Comparison of ENCODE assay signal across 11 cellular contexts in genomic region chr14:68820119-68820518, GRCh38. TPM values are rescaled to one million over a fixed set of nuclear protein-coding genes. Genes with fewer than 3 reads are reported as not detected.
DNase-seq lines count a peak whose midpoint lies in the region; ATAC-seq, FAIRE-seq and TF ChIP-seq lines count a peak whose summit lies in the region.
"Had no signal": no experiment of that assay in that cellular context is flagged by ENCODE, and none has a peak within 500 bp of the region (broad histone marks: within the 10 kb centered on the region; RNA-seq: fewer than 3 reads in every experiment).

No MANE protein-coding gene starts in this region.

- H3K27me3 Mint-ChIP-seq in T-helper 1 cell treated with Interleukin-12 subunit alpha and Interleukin-12 subunit beta and Interleukin-4 antibody, amounts not matched to agents 30 μg/mL and 1 μg/mL, for 36 hours (ENCODE audit: low read depth) = no peaks in the 10 kb centered on the region
- H3K27me3 Mint-ChIP-seq in activated CD8-positive, alpha-beta T cell treated with anti-CD3 and anti-CD28 coated beads for 36 hours = no peaks in the 10 kb centered on the region
- H3K27me3 Mint-ChIP-seq in stimulated activated naive CD8-positive, alpha-beta T cell treated with anti-CD3 and anti-CD28 coated beads, Interleukin-15, amount 100 ng/mL, for 72 hours = no peaks in the 10 kb centered on the region

- ATAC-seq in activated CD8-positive, alpha-beta T cell treated with anti-CD3 and anti-CD28 coated beads for 36 hours = no peak
- ATAC-seq in left lobe of liver (peak; percentile 24), HG03469 (IDR thresholded peaks at IDR 0.05; ENCODE audit: unreplicated experiment) (no peak)
- no peak for ATAC-seq in stimulated activated naive CD8-positive, alpha-beta T cell treated with anti-CD3 and anti-CD28 coated beads, Interleukin-15, amount 100 ng/mL, for 72 hours

- FAIRE-seq in GM19239 (lab: Jason Lieb, UNC) = no peak
- FAIRE-seq: TTC549 had no signal

- CTCF ChIA-PET in activated CD8-positive, alpha-beta T cell treated with anti-CD3 and anti-CD28 coated beads for 36 hours (lab: Charles Lee) = interaction anchor here (1.2 to 10.5 kb wide), 7 partner anchors 9 to 571 kb away, joined by 3 to 268 read pairs (median 8); partner anchors contain the start of gene ZFP36L1

- no peak for TF ChIP-seq CTCF in activated CD8-positive, alpha-beta T cell treated with anti-CD3 and anti-CD28 coated beads for 36 hours (IDR thresholded peaks at IDR 0.05)

- intact Hi-C loops in activated CD8-positive, alpha-beta T cell treated with anti-CD3 and anti-CD28 coated beads for 36 hours (cut with micrococcal nuclease) = no loop called here

- H3K9me3 Mint-ChIP-seq in T-helper 1 cell treated with Interleukin-12 subunit alpha and Interleukin-12 subunit beta and Interleukin-4 antibody, amounts not matched to agents 30 μg/mL and 1 μg/mL, for 36 hours = no peaks in the 10 kb centered on the region
- no peaks in the 10 kb centered on the region for H3K9me3 Mint-ChIP-seq in activated CD8-positive, alpha-beta T cell treated with anti-CD3 and anti-CD28 coated beads for 36 hours
- no peaks in the 10 kb centered on the region for H3K9me3 Mint-ChIP-seq in stimulated activated naive CD8-positive, alpha-beta T cell treated with anti-CD3 and anti-CD28 coated beads, Interleukin-15, amount 100 ng/mL, for 72 hours

- POLR2A ChIA-PET in activated CD8-positive, alpha-beta T cell treated with anti-CD3 and anti-CD28 coated beads for 36 hours (lab: Charles Lee) = interaction anchor here (1.6 to 10.5 kb wide), 2 partner anchors 18 to 31 kb away, joined by 5 to 207 read pairs; partner anchors contain the start of gene ZFP36L1

- peak overlapping the region; percentile 64 for H3K4me3 Mint-ChIP-seq in T-helper 1 cell treated with Interleukin-12 subunit alpha and Interleukin-12 subunit beta and Interleukin-4 antibody, amounts not matched to agents 30 μg/mL and 1 μg/mL, for 36 hours
- peak overlapping the region; percentile 6 for H3K4me3 Mint-ChIP-seq in activated CD8-positive, alpha-beta T cell treated with anti-CD3 and anti-CD28 coated beads for 36 hours
- peak overlapping the region; percentile 66 to 72 for H3K4me3 Mint-ChIP-seq in stimulated activated naive CD8-positive, alpha-beta T cell treated with anti-CD3 and anti-CD28 coated beads, Interleukin-15, amount 100 ng/mL, for 72 hours

- H3K27ac Mint-ChIP-seq in T-helper 1 cell treated with Interleukin-12 subunit alpha and Interleukin-12 subunit beta and Interleukin-4 antibody, amounts not matched to agents 30 μg/mL and 1 μg/mL, for 36 hours = peak overlapping the region; percentile 70
- H3K27ac Mint-ChIP-seq in activated CD8-positive, alpha-beta T cell treated with anti-CD3 and anti-CD28 coated beads for 36 hours = peak overlapping the region; percentile 75
- peak overlapping the region; percentile 89 to 96 for H3K27ac Mint-ChIP-seq in stimulated activated naive CD8-positive, alpha-beta T cell treated with anti-CD3 and anti-CD28 coated beads, Interleukin-15, amount 100 ng/mL, for 72 hours

- H3K36me3 Mint-ChIP-seq in T-helper 1 cell treated with Interleukin-12 subunit alpha and Interleukin-12 subunit beta and Interleukin-4 antibody, amounts not matched to agents 30 μg/mL and 1 μg/mL, for 36 hours (ENCODE audit: low read depth) = no peaks in the 10 kb centered on the region
- no peaks in the 10 kb centered on the region for H3K36me3 Mint-ChIP-seq in activated CD8-positive, alpha-beta T cell treated with anti-CD3 and anti-CD28 coated beads for 36 hours (ENCODE audit: low read depth)

- H3K4me1 Mint-ChIP-seq in T-helper 1 cell treated with Interleukin-12 subunit alpha and Interleukin-12 subunit beta and Interleukin-4 antibody, amounts not matched to agents 30 μg/mL and 1 μg/mL, for 36 hours (ENCODE audit: low read depth) = peaks cover 46% of the 10 kb centered on the region
- peaks cover 57% of the 10 kb centered on the region for H3K4me1 Mint-ChIP-seq in activated CD8-positive, alpha-beta T cell treated with anti-CD3 and anti-CD28 coated beads for 36 hours (ENCODE audit: low read depth)
- H3K4me1 Mint-ChIP-seq in stimulated activated naive CD8-positive, alpha-beta T cell treated with anti-CD3 and anti-CD28 coated beads, Interleukin-15, amount 100 ng/mL, for 72 hours = peaks cover 86% of the 10 kb centered on the region

- DNase-seq in T-helper 1 cell (no peak), left lobe of liver (ENCODE audit: low spot score) (peak; percentile 84), GM19239 (ENCODE audit: insufficient read length, low spot score) (no peak), SIG-M5 treated with dmso at 0.1 percent for 504 hours (lab: John Stamatoyannopoulos, UW; ENCODE audit: unreplicated experiment) (no peak)
- DNase-seq in activated CD8-positive, alpha-beta T cell treated with anti-CD3 and anti-CD28 coated beads for 36 hours = peak; percentile 28
- DNase-seq in stimulated activated naive CD8-positive, alpha-beta T cell treated with anti-CD3 and anti-CD28 coated beads, Interleukin-15, amount 100 ng/mL, for 72 hours = no peak
- DNase-seq: 8988T, activated gamma-delta T cell had no signal

RNA-seq across cellular contexts. Expression of gene ZFP36L1, which starts 27.3 kb away (rescaled TPM):
- total RNA-seq in activated CD8-positive, alpha-beta T cell treated with anti-CD3 and anti-CD28 coated beads for 36 hours = 10 to 100 TPM; 57.4 to 60.6 TPM
- total RNA-seq in left lobe of liver = 236 TPM

Comparison
In these comparisons a context has a peak if more than half of its experiments do, and no peak if none do; other contexts are left out.
1. H3K4me3 Mint-ChIP-seq: peak in every context shown above with its lines; median percentile 69 in stimulated activated naive CD8-positive, alpha-beta T cell treated with anti-CD3 and anti-CD28 coated beads, Interleukin-15, amount 100 ng/mL, for 72 hours; 64 in T-helper 1 cell treated with Interleukin-12 subunit alpha and Interleukin-12 subunit beta and Interleukin-4 antibody, amounts not matched to agents 30 μg/mL and 1 μg/mL, for 36 hours; 6 in activated CD8-positive, alpha-beta T cell treated with anti-CD3 and anti-CD28 coated beads for 36 hours.
2. DNase-seq: peak in activated CD8-positive, alpha-beta T cell treated with anti-CD3 and anti-CD28 coated beads for 36 hours (single experiment) and left lobe of liver (single experiment); none in T-helper 1 cell (0 of 5), stimulated activated naive CD8-positive, alpha-beta T cell treated with anti-CD3 and anti-CD28 coated beads, Interleukin-15, amount 100 ng/mL, for 72 hours (0 of 2), GM19239 (single experiment) and SIG-M5 treated with dmso at 0.1 percent for 504 hours (single experiment).
3. Peak in every context shown above with its lines, with median percentiles within 50 percentile points of each other: H3K27ac Mint-ChIP-seq.